20 cellular contexts compared by ENCODE assay signal in the genomic region with DNA sequence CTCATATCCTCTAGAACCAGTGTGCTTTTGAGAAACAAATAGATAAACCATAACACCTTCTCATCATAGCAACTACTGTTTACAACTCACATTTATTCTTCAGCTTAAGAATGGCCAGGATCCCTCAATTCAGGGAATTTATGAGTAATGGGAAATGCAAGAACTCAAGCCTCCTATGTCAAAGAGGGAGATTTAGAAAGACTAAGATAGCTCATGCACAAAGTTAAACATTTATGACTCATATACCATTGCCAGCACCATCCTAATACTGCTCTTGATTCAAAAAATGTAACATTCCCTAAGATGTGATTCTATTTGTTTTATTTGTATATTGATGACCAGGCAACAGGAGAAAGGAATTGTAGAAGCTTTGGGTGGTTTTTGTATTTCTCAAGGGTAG.
"Had no signal": no experiment of that assay in that cellular context is flagged by ENCODE, and none has a peak within 500 bp of the region (broad histone marks: within the 10 kb centered on the region; RNA-seq: fewer than 3 reads in every experiment).

No MANE protein-coding gene starts in this region.

- H3K4me3 ChIP-seq: lower lobe of right lung, right lobe of liver, thoracic aorta, upper lobe of right lung had no signal

- H3K36me3 Mint-ChIP-seq: activated naive CD4-positive, alpha-beta T cell treated with anti-CD3 and anti-CD28 coated beads, Interleukin-2, amount 50 U/mL, for 72 hours; brain had no signal

- H3K9me3 ChIP-seq: lower lobe of right lung, right lobe of liver, thoracic aorta, upper lobe of right lung had no signal

- ATAC-seq: activated CD8-positive, alpha-beta T cell treated with anti-CD3 and anti-CD28 coated beads for 36 hours; activated naive CD4-positive, alpha-beta T cell treated with anti-CD3 and anti-CD28 coated beads, Interleukin-2, amount 50 U/mL, for 72 hours; activated T-cell treated with anti-CD3 and anti-CD28 coated beads, Interleukin-2, amount 50 U/mL, for 4 hours; lower lobe of right lung; right lobe of liver; stimulated activated naive CD8-positive, alpha-beta T cell treated with anti-CD3 and anti-CD28 coated beads, Interleukin-15, amount 100 ng/mL, for 72 hours; T-helper 17 cell; upper lobe of right lung had no signal

- H3K4me3 Mint-ChIP-seq: activated B cell treated with CpG ODN at 0.5 μM for 24 hours; activated CD8-positive, alpha-beta T cell treated with anti-CD3 and anti-CD28 coated beads for 36 hours; activated T-cell treated with anti-CD3 and anti-CD28 coated beads, Interleukin-2, amount 50 U/mL, for 4 hours; brain; endodermal cell; neural crest cell; stimulated activated naive CD8-positive, alpha-beta T cell treated with anti-CD3 and anti-CD28 coated beads, Interleukin-15, amount 100 ng/mL, for 72 hours; T-helper 17 cell had no signal

- H3K9me3 Mint-ChIP-seq: activated CD8-positive, alpha-beta T cell treated with anti-CD3 and anti-CD28 coated beads for 36 hours; activated T-cell treated with anti-CD3 and anti-CD28 coated beads, Interleukin-2, amount 50 U/mL, for 4 hours; stimulated activated naive CD8-positive, alpha-beta T cell treated with anti-CD3 and anti-CD28 coated beads, Interleukin-15, amount 100 ng/mL, for 72 hours had no signal

- H3K4me1 Mint-ChIP-seq: activated B cell treated with CpG ODN at 0.5 μM for 24 hours; brain; endodermal cell; neural crest cell; stimulated activated naive CD8-positive, alpha-beta T cell treated with anti-CD3 and anti-CD28 coated beads, Interleukin-15, amount 100 ng/mL, for 72 hours; T-helper 17 cell had no signal

- DNase-seq: activated B cell treated with CpG ODN at 0.5 μM for 24 hours; activated CD4-positive, alpha-beta T cell treated with anti-CD3 and anti-CD28 coated beads for 48 hours; activated CD8-positive, alpha-beta T cell treated with anti-CD3 and anti-CD28 coated beads for 36 hours; activated effector memory CD4-positive, alpha-beta T cell treated with anti-CD3 and anti-CD28 coated beads, Interleukin-2, amount 50 U/mL, for 16 hours; activated T-cell treated with anti-CD3 and anti-CD28 coated beads, Interleukin-2, amount 50 U/mL, for 4 hours; amygdala; cerebellar nuclear complex; dermis blood vessel endothelial cell; endodermal cell; erythroblast; glutamatergic neuron; lower lobe of right lung; right lobe of liver; stimulated activated naive CD8-positive, alpha-beta T cell treated with anti-CD3 and anti-CD28 coated beads, Interleukin-15, amount 100 ng/mL, for 72 hours; T-helper 17 cell; upper lobe of right lung had no signal

- H3K27me3 ChIP-seq: right lobe of liver had no signal

- H3K27ac Mint-ChIP-seq: activated B cell treated with CpG ODN at 0.5 μM for 24 hours; activated CD8-positive, alpha-beta T cell treated with anti-CD3 and anti-CD28 coated beads for 36 hours; activated naive CD4-positive, alpha-beta T cell treated with anti-CD3 and anti-CD28 coated beads, Interleukin-2, amount 50 U/mL, for 72 hours; brain; endodermal cell; stimulated activated naive CD8-positive, alpha-beta T cell treated with anti-CD3 and anti-CD28 coated beads, Interleukin-15, amount 100 ng/mL, for 72 hours; T-helper 17 cell had no signal

- H3K36me3 ChIP-seq: lower lobe of right lung, right lobe of liver, thoracic aorta, upper lobe of right lung had no signal

- H3K4me1 ChIP-seq: lower lobe of right lung, right lobe of liver, upper lobe of right lung had no signal

- H3K27me3 Mint-ChIP-seq: activated B cell treated with CpG ODN at 0.5 μM for 24 hours had no signal

- H3K27ac ChIP-seq: lower lobe of right lung, right lobe of liver, thoracic aorta, upper lobe of right lung had no signal
